ENCODE assay signal across 1 cellular context in the genomic region with DNA sequence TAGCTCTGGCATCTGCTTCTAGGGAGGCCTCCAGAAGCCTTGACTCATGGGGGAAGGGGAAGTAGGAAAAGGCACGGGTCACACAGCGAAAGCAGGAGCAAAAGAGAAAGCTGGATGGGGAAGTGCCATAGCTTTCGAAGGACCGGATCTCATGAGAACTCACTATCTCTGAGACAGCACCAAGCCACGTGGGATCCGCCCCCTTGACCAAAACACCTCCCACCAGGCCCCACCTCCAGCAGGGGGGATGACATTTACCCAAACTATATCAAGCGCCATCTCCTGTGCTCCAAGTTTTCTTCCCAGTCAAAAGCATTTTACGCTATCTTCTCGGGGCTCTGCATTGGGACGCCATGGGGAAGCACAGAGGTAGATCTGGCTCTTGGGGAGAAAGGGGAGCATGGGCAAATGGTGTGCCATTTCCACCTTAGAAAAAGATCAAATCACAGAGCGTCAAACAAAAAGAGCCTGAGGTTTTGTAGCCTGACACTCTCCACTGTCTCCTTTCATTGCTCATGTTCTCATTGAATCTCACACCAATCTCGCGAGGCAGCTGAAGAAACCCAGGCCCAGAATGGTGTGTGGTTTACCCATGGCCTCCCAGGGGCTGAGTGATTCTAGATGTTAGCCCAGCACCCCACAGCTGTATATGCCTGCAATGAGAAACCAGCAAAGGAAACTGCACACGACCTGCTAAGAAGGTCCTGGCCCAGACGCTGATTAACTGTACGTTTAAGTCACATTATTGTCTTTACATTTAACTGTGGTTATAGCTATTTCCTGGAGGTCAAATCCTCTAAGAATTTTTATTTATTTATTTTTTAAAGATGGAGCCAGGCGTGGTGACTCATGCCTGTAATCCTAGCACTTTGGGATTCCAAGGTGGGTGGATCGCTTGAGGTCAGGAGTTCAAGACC.
TF ChIP-seq lines count a peak whose summit lies in the region.

No MANE protein-coding gene starts in this region.

TF ChIP-seq in GM12878, 131 proteins besides CTCF, POLR2A, EP300 and RAD21:
- TF ChIP-seq RUNX3 (IDR thresholded peaks at IDR 0.05; ENCODE audit: low read length): peak; percentile 52; the same call in 1 of the 2 replicates
- peak; percentile 51; the same call in 1 of the 2 replicates for TF ChIP-seq SPI1 (IDR thresholded peaks at IDR 0.05; ENCODE audit: borderline replicate concordance, insufficient read depth, low read depth, low read length)
- TF ChIP-seq, protein P1, sequence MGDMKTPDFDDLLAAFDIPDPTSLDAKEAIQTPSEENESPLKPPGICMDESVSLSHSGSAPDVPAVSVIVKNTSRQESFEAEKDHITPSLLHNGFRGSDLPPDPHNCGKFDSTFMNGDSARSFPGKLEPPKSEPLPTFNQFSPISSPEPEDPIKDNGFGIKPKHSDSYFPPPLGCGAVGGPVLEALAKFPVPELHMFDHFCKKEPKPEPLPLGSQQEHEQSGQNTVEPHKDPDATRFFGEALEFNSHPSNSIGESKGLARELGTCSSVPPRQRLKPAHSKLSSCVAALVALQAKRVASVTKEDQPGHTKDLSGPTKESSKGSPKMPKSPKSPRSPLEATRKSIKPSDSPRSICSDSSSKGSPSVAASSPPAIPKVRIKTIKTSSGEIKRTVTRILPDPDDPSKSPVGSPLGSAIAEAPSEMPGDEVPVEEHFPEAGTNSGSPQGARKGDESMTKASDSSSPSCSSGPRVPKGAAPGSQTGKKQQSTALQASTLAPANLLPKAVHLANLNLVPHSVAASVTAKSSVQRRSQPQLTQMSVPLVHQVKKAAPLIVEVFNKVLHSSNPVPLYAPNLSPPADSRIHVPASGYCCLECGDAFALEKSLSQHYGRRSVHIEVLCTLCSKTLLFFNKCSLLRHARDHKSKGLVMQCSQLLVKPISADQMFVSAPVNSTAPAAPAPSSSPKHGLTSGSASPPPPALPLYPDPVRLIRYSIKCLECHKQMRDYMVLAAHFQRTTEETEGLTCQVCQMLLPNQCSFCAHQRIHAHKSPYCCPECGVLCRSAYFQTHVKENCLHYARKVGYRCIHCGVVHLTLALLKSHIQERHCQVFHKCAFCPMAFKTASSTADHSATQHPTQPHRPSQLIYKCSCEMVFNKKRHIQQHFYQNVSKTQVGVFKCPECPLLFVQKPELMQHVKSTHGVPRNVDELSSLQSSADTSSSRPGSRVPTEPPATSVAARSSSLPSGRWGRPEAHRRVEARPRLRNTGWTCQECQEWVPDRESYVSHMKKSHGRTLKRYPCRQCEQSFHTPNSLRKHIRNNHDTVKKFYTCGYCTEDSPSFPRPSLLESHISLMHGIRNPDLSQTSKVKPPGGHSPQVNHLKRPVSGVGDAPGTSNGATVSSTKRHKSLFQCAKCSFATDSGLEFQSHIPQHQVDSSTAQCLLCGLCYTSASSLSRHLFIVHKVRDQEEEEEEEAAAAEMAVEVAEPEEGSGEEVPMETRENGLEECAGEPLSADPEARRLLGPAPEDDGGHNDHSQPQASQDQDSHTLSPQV (IDR thresholded peaks at IDR 0.05): no peak
- TF ChIP-seq STAT3 (IDR thresholded peaks at IDR 0.05; ENCODE audit: low read depth, low read length): no peak
- peak; percentile 35; the same call in 1 of the 2 replicates for TF ChIP-seq CHD2 (IDR thresholded peaks at IDR 0.05; ENCODE audit: borderline replicate concordance, low read depth, low read length)
